In genomic region chr13:24214528-24214927, GRCh38 we compare ENCODE assay signal across 2 cellular contexts.
TF ChIP-seq lines count a peak whose summit lies in the region.

No MANE protein-coding gene starts in this region.

TF ChIP-seq in liver, 16 proteins besides CTCF, POLR2A, EP300 and RAD21 (continued from another document):
- TF ChIP-seq HNF4G (IDR thresholded peaks at IDR 0.05), result no peak
- TF ChIP-seq, protein P1, sequence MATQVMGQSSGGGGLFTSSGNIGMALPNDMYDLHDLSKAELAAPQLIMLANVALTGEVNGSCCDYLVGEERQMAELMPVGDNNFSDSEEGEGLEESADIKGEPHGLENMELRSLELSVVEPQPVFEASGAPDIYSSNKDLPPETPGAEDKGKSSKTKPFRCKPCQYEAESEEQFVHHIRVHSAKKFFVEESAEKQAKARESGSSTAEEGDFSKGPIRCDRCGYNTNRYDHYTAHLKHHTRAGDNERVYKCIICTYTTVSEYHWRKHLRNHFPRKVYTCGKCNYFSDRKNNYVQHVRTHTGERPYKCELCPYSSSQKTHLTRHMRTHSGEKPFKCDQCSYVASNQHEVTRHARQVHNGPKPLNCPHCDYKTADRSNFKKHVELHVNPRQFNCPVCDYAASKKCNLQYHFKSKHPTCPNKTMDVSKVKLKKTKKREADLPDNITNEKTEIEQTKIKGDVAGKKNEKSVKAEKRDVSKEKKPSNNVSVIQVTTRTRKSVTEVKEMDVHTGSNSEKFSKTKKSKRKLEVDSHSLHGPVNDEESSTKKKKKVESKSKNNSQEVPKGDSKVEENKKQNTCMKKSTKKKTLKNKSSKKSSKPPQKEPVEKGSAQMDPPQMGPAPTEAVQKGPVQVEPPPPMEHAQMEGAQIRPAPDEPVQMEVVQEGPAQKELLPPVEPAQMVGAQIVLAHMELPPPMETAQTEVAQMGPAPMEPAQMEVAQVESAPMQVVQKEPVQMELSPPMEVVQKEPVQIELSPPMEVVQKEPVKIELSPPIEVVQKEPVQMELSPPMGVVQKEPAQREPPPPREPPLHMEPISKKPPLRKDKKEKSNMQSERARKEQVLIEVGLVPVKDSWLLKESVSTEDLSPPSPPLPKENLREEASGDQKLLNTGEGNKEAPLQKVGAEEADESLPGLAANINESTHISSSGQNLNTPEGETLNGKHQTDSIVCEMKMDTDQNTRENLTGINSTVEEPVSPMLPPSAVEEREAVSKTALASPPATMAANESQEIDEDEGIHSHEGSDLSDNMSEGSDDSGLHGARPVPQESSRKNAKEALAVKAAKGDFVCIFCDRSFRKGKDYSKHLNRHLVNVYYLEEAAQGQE (IDR thresholded peaks at IDR 0.05), result no peak
- no peak for TF ChIP-seq YY1 (IDR thresholded peaks at IDR 0.05)
- no peak for TF ChIP-seq NR2F2 (IDR thresholded peaks at IDR 0.05)
- TF ChIP-seq, protein P2, sequence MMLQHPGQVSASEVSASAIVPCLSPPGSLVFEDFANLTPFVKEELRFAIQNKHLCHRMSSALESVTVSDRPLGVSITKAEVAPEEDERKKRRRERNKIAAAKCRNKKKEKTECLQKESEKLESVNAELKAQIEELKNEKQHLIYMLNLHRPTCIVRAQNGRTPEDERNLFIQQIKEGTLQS (IDR thresholded peaks at IDR 0.05), result no peak
- TF ChIP-seq FOXA1 (IDR thresholded peaks at IDR 0.05), result no peak

TF ChIP-seq in HepG2, 621 proteins besides CTCF, POLR2A, EP300 and RAD21 (continued from another document):
- TF ChIP-seq HDAC6 (IDR thresholded peaks at IDR 0.05; ENCODE audit: low read depth, low read length) (no peak), STAT5B (CRISPR knock-in tag; IDR thresholded peaks at IDR 0.05) (no peak), ZNF234 (CRISPR knock-in tag; conservative IDR thresholded peaks at IDR 0.05) (no peak), HOXA3 (CRISPR knock-in tag; IDR thresholded peaks at IDR 0.05) (no peak)
